12 cellular contexts compared by ENCODE assay signal in the genomic region with DNA sequence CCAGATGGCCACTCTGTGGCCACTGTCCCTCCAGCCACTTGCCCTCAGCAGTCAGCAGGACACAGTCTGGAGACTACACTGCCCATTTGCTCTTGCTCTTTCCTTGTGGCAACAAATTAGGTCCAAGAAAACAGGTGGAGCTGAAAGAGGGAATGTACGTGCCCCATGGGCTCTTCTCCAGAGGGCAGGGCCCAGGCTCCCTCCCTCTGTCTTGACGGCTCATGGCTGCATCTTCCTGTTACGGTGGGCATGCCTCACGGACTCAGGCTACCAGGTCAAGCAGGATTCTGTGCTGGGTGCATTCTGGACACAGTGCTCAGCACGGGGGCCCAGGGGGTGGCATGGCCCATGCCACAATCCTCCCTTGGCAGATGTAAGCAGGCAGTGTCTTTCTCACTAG.
DNase-seq lines count a peak whose midpoint lies in the region; ATAC-seq and TF ChIP-seq lines count a peak whose summit lies in the region.
"Had no signal": no experiment of that assay in that cellular context is flagged by ENCODE, and none has a peak within 500 bp of the region (broad histone marks: within the 10 kb centered on the region; RNA-seq: fewer than 3 reads in every experiment).

No MANE protein-coding gene starts in this region.

- H3K4me3 ChIP-seq in AG04450 (ENCODE audit: low read depth, low read length): no peak overlapping the region
- H3K4me3 ChIP-seq: Peyer's patch had no signal

- ATAC-seq in GM21576 (IDR thresholded peaks at IDR 0.05; ENCODE audit: unreplicated experiment): no peak
- no peak for ATAC-seq in HG02610 (IDR thresholded peaks at IDR 0.05; ENCODE audit: unreplicated experiment)

- peaks cover 23% of the 10 kb centered on the region for H3K36me3 Mint-ChIP-seq in nephron progenitor cell (ENCODE audit: low read depth)

- H3K9me3 Mint-ChIP-seq in nephron progenitor cell: no peaks in the 10 kb centered on the region
- H3K9me3 Mint-ChIP-seq: CD4-positive, CD25-positive, alpha-beta regulatory T cell had no signal

- H3K27ac ChIP-seq in AG04450 (ENCODE audit: low read depth, low read length): peak overlapping the region; percentile 11
- H3K27ac ChIP-seq: Peyer's patch had no signal

- H3K27me3 ChIP-seq in AG04450 (ENCODE audit: control insufficient read depth, insufficient read depth, low read length): no peaks in the 10 kb centered on the region
- H3K27me3 ChIP-seq: Peyer's patch had no signal

- CTCF ChIA-PET in AG04450 (lab: Charles Lee): interaction anchor here (0.9 to 1.0 kb wide), 2 partner anchors 14 to 15 kb away, joined by 3 read pairs; no protein-coding TSS in a partner anchor

- no peaks in the 10 kb centered on the region; the same call in 1 of the 2 replicates for H3K9me3 ChIP-seq in AG04450 (ENCODE audit: control insufficient read depth, insufficient read depth, low read length)
- H3K9me3 ChIP-seq: Peyer's patch had no signal

- no peak overlapping the region for H3K4me3 Mint-ChIP-seq in nephron progenitor cell
- H3K4me3 Mint-ChIP-seq: CD4-positive, CD25-positive, alpha-beta regulatory T cell had no signal

- peaks cover 7% of the 10 kb centered on the region for H3K4me1 Mint-ChIP-seq in nephron progenitor cell

- in situ Hi-C loops in G401 (cut with HindIII; ENCODE audit: low sequenced_read_pairs): no loop called here

- peak overlapping the region; percentile 77 for H3K27ac Mint-ChIP-seq in nephron progenitor cell

- no peak for DNase-seq in AG04450 (ENCODE audit: low read depth, low spot score)
- DNase-seq in G401 (ENCODE audit: low spot score): peak; percentile 80
- peak; percentile 69 for DNase-seq in cerebellar cortex (ENCODE audit: low spot score)
- DNase-seq in nephron progenitor cell: no peak
- no peak for DNase-seq in D341Med (ENCODE audit: low spot score)
- DNase-seq: CD4-positive, CD25-positive, alpha-beta regulatory T cell; NCI-H510A; NCI-H82; Peyer's patch; SIG-M5 had no signal

- POLR2A ChIA-PET in AG04450 (lab: Yijun Ruan, JAX): no interaction called here

- peaks cover 2% of the 10 kb centered on the region for H3K27me3 Mint-ChIP-seq in nephron progenitor cell (ENCODE audit: low read depth, poor library complexity)
- H3K27me3 Mint-ChIP-seq: CD4-positive, CD25-positive, alpha-beta regulatory T cell had no signal

- no peak for TF ChIP-seq CTCF in AG04450 (IDR thresholded peaks at IDR 0.05; ENCODE audit: low read depth, low read length)
- no peak for TF ChIP-seq CTCF in nephron progenitor cell (IDR thresholded peaks at IDR 0.05)

Comparison
In these comparisons a context has a peak if more than half of its experiments do, and no peak if none do; other contexts are left out.
1. DNase-seq: peak in G401 (single experiment) and cerebellar cortex (single experiment); none in AG04450 (single experiment), nephron progenitor cell (single experiment) and D341Med (single experiment).